In the genomic region with DNA sequence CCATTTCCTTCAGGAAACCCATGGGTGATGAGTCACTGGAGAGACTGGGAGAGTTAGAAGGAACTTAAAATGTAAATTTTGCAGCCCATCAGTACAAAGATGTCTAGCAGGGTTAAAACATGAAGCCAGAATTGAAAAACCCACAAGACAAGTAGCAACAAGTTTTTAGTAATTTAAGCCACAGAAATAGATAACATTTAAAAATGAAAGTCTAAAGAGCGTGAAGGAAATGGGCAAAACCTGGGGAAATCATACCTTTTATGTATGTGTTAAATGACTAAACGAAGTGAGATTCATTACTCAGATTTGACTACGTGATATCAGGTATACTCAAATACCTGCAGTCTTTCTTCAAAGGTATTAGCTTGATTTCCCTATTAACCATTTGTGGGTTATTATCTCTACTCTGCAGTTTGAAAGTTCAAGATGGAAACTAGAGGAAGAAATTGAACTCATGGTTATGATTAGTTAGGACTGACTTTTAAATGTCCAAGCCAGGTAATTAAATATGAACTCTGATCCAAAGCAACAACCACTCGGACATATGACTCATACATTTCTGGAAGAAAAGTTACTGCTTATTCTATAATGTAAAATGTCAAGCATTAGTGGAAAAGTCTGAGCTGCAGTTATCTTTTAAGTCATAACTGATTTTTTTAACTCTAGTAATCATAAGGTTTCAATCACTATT, we compare ENCODE assay signal across 9 cellular contexts.
DNase-seq lines count a peak whose midpoint lies in the region; ATAC-seq and TF ChIP-seq lines count a peak whose summit lies in the region.
"Had no signal": no experiment of that assay in that cellular context is flagged by ENCODE, and none has a peak within 500 bp of the region (broad histone marks: within the 10 kb centered on the region; RNA-seq: fewer than 3 reads in every experiment).

No MANE protein-coding gene starts in this region.

- H3K4me3 ChIP-seq in skeletal muscle cell (ENCODE audit: low read depth, low read length) (no peak overlapping the region), left ventricle myocardium inferior (no peak overlapping the region)

- no peak overlapping the region for H3K27ac ChIP-seq in left ventricle myocardium inferior (replicated peaks)
- H3K27ac ChIP-seq: 22Rv1 had no signal

- no peaks in the 10 kb centered on the region for H3K27me3 Mint-ChIP-seq in activated T-helper 2 cell treated with anti-CD3 and anti-CD28 coated beads, Interferon-gamma antibody, Interleukin-2, Interleukin-4, amounts not matched to agents 10 μg/mL and 5 μg/mL and 100 μg/mL, durations not matched to agents 14 hours and 24 hours and 36 hours (ENCODE audit: low read depth)

- peaks cover 20% of the 10 kb centered on the region for H3K36me3 Mint-ChIP-seq in activated T-helper 2 cell treated with anti-CD3 and anti-CD28 coated beads, Interferon-gamma antibody, Interleukin-2, Interleukin-4, amounts not matched to agents 10 μg/mL and 5 μg/mL and 100 μg/mL, durations not matched to agents 14 hours and 24 hours and 36 hours (ENCODE audit: low read depth)

- no peaks in the 10 kb centered on the region for H3K27me3 ChIP-seq in left ventricle myocardium inferior (ENCODE audit: low read depth)

- peaks cover 10% of the 10 kb centered on the region for H3K4me1 ChIP-seq in left ventricle myocardium inferior

- peaks cover 57% of the 10 kb centered on the region for H3K4me1 Mint-ChIP-seq in activated T-helper 2 cell treated with anti-CD3 and anti-CD28 coated beads, Interferon-gamma antibody, Interleukin-2, Interleukin-4, amounts not matched to agents 10 μg/mL and 5 μg/mL and 100 μg/mL, durations not matched to agents 14 hours and 24 hours and 36 hours (ENCODE audit: low read depth)

- no peak for TF ChIP-seq CTCF in left ventricle myocardium inferior (IDR thresholded peaks at IDR 0.05; ENCODE audit: borderline replicate concordance)

- ATAC-seq in HG03039 (IDR thresholded peaks at IDR 0.05; ENCODE audit: unreplicated experiment), result peak; percentile 38

- intact Hi-C loops in activated T-helper 2 cell treated with anti-CD3 and anti-CD28 coated beads, Interferon-gamma antibody, Interleukin-2, Interleukin-4, amounts not matched to agents 10 μg/mL and 5 μg/mL and 100 μg/mL, durations not matched to agents 14 hours and 24 hours and 36 hours (cut with micrococcal nuclease), result loop anchor here (1.0 to 5.0 kb wide), 9 partner anchors 21 to 583 kb away; partner anchors contain the start of genes BMAL2, FGFR1OP2, INTS13 and TM7SF3
- intact Hi-C loops in left ventricle myocardium inferior (cut with micrococcal nuclease), result no loop called here

- DNase-seq in DMS53 (lab: John Stamatoyannopoulos, UW) (peak; percentile 29), DMS53 treated with DMSO at 0.1 percent for 48 hours (lab: John Stamatoyannopoulos, UW; ENCODE audit: unreplicated experiment) (no peak), skeletal muscle cell (ENCODE audit: low read depth) (peak; percentile 29), middle frontal gyrus (ENCODE audit: extremely low spot score, low spot score) (no peak), left ventricle myocardium inferior (no peak), RPMI8226 (no peak)
- no peak for DNase-seq in activated T-helper 2 cell treated with anti-CD3 and anti-CD28 coated beads, Interferon-gamma antibody, Interleukin-2, Interleukin-4, amounts not matched to agents 10 μg/mL and 5 μg/mL and 100 μg/mL, durations not matched to agents 14 hours and 24 hours and 36 hours (ENCODE audit: low spot score)

- peak overlapping the region; percentile 65 for H3K27ac Mint-ChIP-seq in activated T-helper 2 cell treated with anti-CD3 and anti-CD28 coated beads, Interferon-gamma antibody, Interleukin-2, Interleukin-4, amounts not matched to agents 10 μg/mL and 5 μg/mL and 100 μg/mL, durations not matched to agents 14 hours and 24 hours and 36 hours

- H3K36me3 ChIP-seq in left ventricle myocardium inferior, result no peaks in the 10 kb centered on the region

- peaks cover 10% of the 10 kb centered on the region for H3K9me3 Mint-ChIP-seq in activated T-helper 2 cell treated with anti-CD3 and anti-CD28 coated beads, Interferon-gamma antibody, Interleukin-2, Interleukin-4, amounts not matched to agents 10 μg/mL and 5 μg/mL and 100 μg/mL, durations not matched to agents 14 hours and 24 hours and 36 hours

- H3K4me3 Mint-ChIP-seq in activated T-helper 2 cell treated with anti-CD3 and anti-CD28 coated beads, Interferon-gamma antibody, Interleukin-2, Interleukin-4, amounts not matched to agents 10 μg/mL and 5 μg/mL and 100 μg/mL, durations not matched to agents 14 hours and 24 hours and 36 hours (ENCODE audit: low read depth), result peak overlapping the region; percentile 42

- H3K9me3 ChIP-seq in left ventricle myocardium inferior (replicated peaks), result no peaks in the 10 kb centered on the region

Comparison
In these comparisons a context has a peak if more than half of its experiments do, and no peak if none do; other contexts are left out.
1. DNase-seq: peak in DMS53 (single experiment) and skeletal muscle cell (single experiment); none in DMS53 treated with DMSO at 0.1 percent for 48 hours (single experiment), activated T-helper 2 cell treated with anti-CD3 and anti-CD28 coated beads, Interferon-gamma antibody, Interleukin-2, Interleukin-4, amounts not matched to agents 10 μg/mL and 5 μg/mL and 100 μg/mL, durations not matched to agents 14 hours and 24 hours and 36 hours (single experiment), middle frontal gyrus (single experiment), left ventricle myocardium inferior (single experiment) and RPMI8226 (single experiment).